ENCODE assay signal across 9 cellular contexts in genomic region chr6:147506704-147507114, GRCh38. TPM values are rescaled to one million over a fixed set of nuclear protein-coding genes. Genes with fewer than 3 reads are reported as not detected.
A peak's percentile ranks its signal among the peaks of the same experiment; 100 is the strongest.
DNase-seq lines count a peak whose midpoint lies in the region; ATAC-seq lines count a peak whose summit lies in the region.
"Had no signal": no experiment of that assay in that cellular context is flagged by ENCODE, and none has a peak within 500 bp of the region (broad histone marks: within the 10 kb centered on the region; RNA-seq: fewer than 3 reads in every experiment).

No MANE protein-coding gene starts in this region.

- DNase-seq in NCI-H446 (lab: John Stamatoyannopoulos, UW), result peak; percentile 3 to 50
- DNase-seq in NCI-H446 treated with DMSO at 0.1 percent for 48 hours (lab: John Stamatoyannopoulos, UW), result no peak
- peak; percentile 67 for DNase-seq in NCI-H774 (lab: John Stamatoyannopoulos, UW)
- DNase-seq in activated naive CD8-positive, alpha-beta T cell treated with anti-CD3 and anti-CD28 coated beads for 36 hours, result peak; percentile 56
- peak; percentile 82 for DNase-seq in cardiac septum (ENCODE audit: low spot score)
- DNase-seq in pons (ENCODE audit: low spot score), result peak; percentile 51
- DNase-seq: DND-41 had no signal

- intact Hi-C loops in cardiac septum (cut with DNase I), result loop anchor here (2.0 to 5.0 kb wide), 3 partner anchors 41 to 956 kb away; no protein-coding TSS in a partner anchor

- no peak overlapping the region for H3K4me3 Mint-ChIP-seq in activated naive CD8-positive, alpha-beta T cell treated with anti-CD3 and anti-CD28 coated beads for 36 hours

- H3K27ac Mint-ChIP-seq in activated naive CD8-positive, alpha-beta T cell treated with anti-CD3 and anti-CD28 coated beads for 36 hours, result no peak overlapping the region

- peak; percentile 44 for ATAC-seq in HG03095 (IDR thresholded peaks at IDR 0.05; ENCODE audit: unreplicated experiment)
- ATAC-seq in GM19455 (IDR thresholded peaks at IDR 0.05; ENCODE audit: unreplicated experiment), result no peak

- H3K9me3 Mint-ChIP-seq in activated naive CD8-positive, alpha-beta T cell treated with anti-CD3 and anti-CD28 coated beads for 36 hours, result no peaks in the 10 kb centered on the region

- H3K36me3 Mint-ChIP-seq in activated naive CD8-positive, alpha-beta T cell treated with anti-CD3 and anti-CD28 coated beads for 36 hours, result no peaks in the 10 kb centered on the region

- peaks cover 80% of the 10 kb centered on the region for H3K27me3 Mint-ChIP-seq in activated naive CD8-positive, alpha-beta T cell treated with anti-CD3 and anti-CD28 coated beads for 36 hours

- H3K4me1 Mint-ChIP-seq in activated naive CD8-positive, alpha-beta T cell treated with anti-CD3 and anti-CD28 coated beads for 36 hours, result peaks cover 9% of the 10 kb centered on the region

RNA-seq across cellular contexts. Expression of gene SAMD5, which starts 1.8 kb away (rescaled TPM):
- not detected for total RNA-seq in activated naive CD8-positive, alpha-beta T cell treated with anti-CD3 and anti-CD28 coated beads for 36 hours
- total RNA-seq in cardiac septum, result 3.0 TPM
